ENCODE assay signal across 1 cellular context in the genomic region with DNA sequence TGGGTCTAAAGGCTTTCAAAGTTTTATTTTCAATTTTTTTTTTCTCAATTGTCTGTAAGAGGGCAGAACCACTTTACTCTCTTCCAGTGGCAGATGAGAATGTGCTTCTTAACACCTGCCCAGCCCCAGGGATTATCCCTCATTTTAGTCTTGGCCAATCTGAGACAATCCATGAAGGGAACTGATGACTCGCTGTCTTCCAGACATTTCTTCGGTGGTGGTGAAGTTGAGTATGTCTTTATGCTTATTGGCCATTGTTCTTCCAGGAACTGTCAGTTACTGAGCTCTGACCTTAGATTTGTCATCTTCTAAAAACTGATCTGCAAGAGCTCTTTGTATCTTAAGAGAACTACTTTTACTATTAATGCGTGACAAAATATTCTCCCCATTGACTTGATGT.
TF ChIP-seq lines count a peak whose summit lies in the region.

No MANE protein-coding gene starts in this region.

TF ChIP-seq in A549, 52 proteins besides CTCF, POLR2A, EP300 and RAD21 (continued from another document):
- TF ChIP-seq E2F6 (IDR thresholded peaks at IDR 0.05; ENCODE audit: borderline replicate concordance, low read depth) (no peak), HOXA7 (CRISPR knock-in tag; IDR thresholded peaks at IDR 0.05) (no peak), FOSL2 (IDR thresholded peaks at IDR 0.05) (no peak), FOSL2 (CRISPR knock-in tag; IDR thresholded peaks at IDR 0.05) (no peak), NR3C1 (IDR thresholded peaks at IDR 0.05) (no peak), NPAS2 (CRISPR knock-in tag; IDR thresholded peaks at IDR 0.05; ENCODE audit: borderline replicate concordance) (no peak), ZNF302 (CRISPR knock-in tag; IDR thresholded peaks at IDR 0.05) (no peak), POLR2AphosphoS2 (conservative IDR thresholded peaks at IDR 0.05; ENCODE audit: low read length) (no peak), MAFK (IDR thresholded peaks at IDR 0.05; ENCODE audit: partially characterized antibody) (no peak), MYC (IDR thresholded peaks at IDR 0.05; ENCODE audit: borderline replicate concordance, low read length) (no peak), EHMT2 (IDR thresholded peaks at IDR 0.05; ENCODE audit: low read depth) (no peak)
